Comparison of ENCODE assay signal across 15 cellular contexts in the genomic region with DNA sequence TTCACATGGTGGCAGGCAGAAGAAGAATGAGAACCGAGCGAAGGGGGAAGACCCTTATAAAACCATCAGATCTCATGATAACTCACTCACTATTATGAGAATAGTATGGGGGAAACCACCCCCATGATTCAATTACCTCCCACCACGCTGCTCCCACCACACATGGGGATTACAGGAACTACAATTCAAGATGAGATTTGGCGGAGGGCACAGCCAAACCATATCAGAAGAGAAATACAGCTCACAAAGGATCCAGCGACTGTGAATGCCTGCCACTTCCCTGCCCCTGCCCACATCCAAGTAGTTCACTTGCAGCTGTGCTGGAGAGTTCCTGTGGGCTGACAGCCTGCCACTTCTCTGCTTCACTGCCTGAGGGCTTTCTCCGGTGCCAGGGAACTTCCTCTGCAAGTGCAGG.
A peak's percentile ranks its signal among the peaks of the same experiment; 100 is the strongest.
DNase-seq lines count a peak whose midpoint lies in the region; ATAC-seq and TF ChIP-seq lines count a peak whose summit lies in the region.
"Had no signal": no experiment of that assay in that cellular context is flagged by ENCODE, and none has a peak within 500 bp of the region (broad histone marks: within the 10 kb centered on the region; RNA-seq: fewer than 3 reads in every experiment).

No MANE protein-coding gene starts in this region.

- TF ChIP-seq CTCF in epithelial cell of esophagus (IDR thresholded peaks at IDR 0.05; ENCODE audit: insufficient read depth, low read depth, low read length, missing control alignments) (no peak), thyroid gland (IDR thresholded peaks at IDR 0.05) (no peak)

- no peak overlapping the region for H3K4me3 Mint-ChIP-seq in activated naive CD8-positive, alpha-beta T cell treated with anti-CD3 and anti-CD28 coated beads, Interleukin-2, amount 50 U/mL, for 24 hours
- no peak overlapping the region for H3K4me3 Mint-ChIP-seq in activated naive CD8-positive, alpha-beta T cell treated with anti-CD3 and anti-CD28 coated beads for 36 hours
- H3K4me3 Mint-ChIP-seq: B cell; CD8-positive, alpha-beta T cell had no signal

- peaks cover 20% of the 10 kb centered on the region for H3K27me3 Mint-ChIP-seq in activated naive CD8-positive, alpha-beta T cell treated with anti-CD3 and anti-CD28 coated beads, Interleukin-2, amount 50 U/mL, for 24 hours
- H3K27me3 Mint-ChIP-seq in activated naive CD8-positive, alpha-beta T cell treated with anti-CD3 and anti-CD28 coated beads for 36 hours = peaks cover 22% of the 10 kb centered on the region

- no peak overlapping the region for H3K27ac Mint-ChIP-seq in activated naive CD8-positive, alpha-beta T cell treated with anti-CD3 and anti-CD28 coated beads, Interleukin-2, amount 50 U/mL, for 24 hours
- H3K27ac Mint-ChIP-seq in activated naive CD8-positive, alpha-beta T cell treated with anti-CD3 and anti-CD28 coated beads for 36 hours = no peak overlapping the region
- H3K27ac Mint-ChIP-seq: B cell; CD8-positive, alpha-beta T cell had no signal

- peak; percentile 2 for DNase-seq in activated naive CD8-positive, alpha-beta T cell treated with anti-CD3 and anti-CD28 coated beads, Interleukin-2, amount 50 U/mL, for 24 hours
- DNase-seq in activated naive CD8-positive, alpha-beta T cell treated with anti-CD3 and anti-CD28 coated beads for 36 hours = no peak
- peak; percentile 53 for DNase-seq in Jurkat, Clone E6-1 (ENCODE audit: low read depth, low spot score)
- DNase-seq in epithelial cell of esophagus (ENCODE audit: low read depth) (peak; percentile 54), thyroid gland (peak; percentile 18 to 24), T-helper 9 cell (no peak)
- no peak for DNase-seq in central memory CD4-positive, alpha-beta T cell
- DNase-seq: CD8-positive, alpha-beta T cell; Karpas-422; NCI-H1417 treated with DMSO at 0.1 percent for 48 hours; NCI-H2029 treated with DMSO at 0.1 percent for 48 hours; NCI-H510A treated with DMSO at 0.1 percent for 48 hours; Peyer's patch; SHP77 had no signal

- H3K4me1 Mint-ChIP-seq in activated naive CD8-positive, alpha-beta T cell treated with anti-CD3 and anti-CD28 coated beads, Interleukin-2, amount 50 U/mL, for 24 hours = peaks cover 8% of the 10 kb centered on the region
- H3K4me1 Mint-ChIP-seq in activated naive CD8-positive, alpha-beta T cell treated with anti-CD3 and anti-CD28 coated beads for 36 hours = no peaks in the 10 kb centered on the region
- H3K4me1 Mint-ChIP-seq: B cell had no signal

- TF ChIP-seq POLR2A in thyroid gland (IDR thresholded peaks at IDR 0.05) = no peak

- no peaks in the 10 kb centered on the region for H3K27me3 ChIP-seq in thyroid gland
- H3K27me3 ChIP-seq: Peyer's patch had no signal

- intact Hi-C loops in thyroid gland (cut with DNase I) = no loop called here

- no peaks in the 10 kb centered on the region for H3K36me3 Mint-ChIP-seq in activated naive CD8-positive, alpha-beta T cell treated with anti-CD3 and anti-CD28 coated beads, Interleukin-2, amount 50 U/mL, for 24 hours (ENCODE audit: low read depth)
- H3K36me3 Mint-ChIP-seq in activated naive CD8-positive, alpha-beta T cell treated with anti-CD3 and anti-CD28 coated beads for 36 hours = no peaks in the 10 kb centered on the region
- H3K36me3 Mint-ChIP-seq: CD8-positive, alpha-beta T cell had no signal

- peaks cover 16% of the 10 kb centered on the region for H3K9me3 Mint-ChIP-seq in activated naive CD8-positive, alpha-beta T cell treated with anti-CD3 and anti-CD28 coated beads, Interleukin-2, amount 50 U/mL, for 24 hours
- H3K9me3 Mint-ChIP-seq in activated naive CD8-positive, alpha-beta T cell treated with anti-CD3 and anti-CD28 coated beads for 36 hours = peaks cover 4% of the 10 kb centered on the region

- no peaks in the 10 kb centered on the region for H3K9me3 ChIP-seq in thyroid gland
- H3K9me3 ChIP-seq: Peyer's patch had no signal

- H3K36me3 ChIP-seq in thyroid gland = no peaks in the 10 kb centered on the region
- H3K36me3 ChIP-seq: Peyer's patch had no signal

- no peaks in the 10 kb centered on the region for H3K4me1 ChIP-seq in thyroid gland
- H3K4me1 ChIP-seq: Peyer's patch had no signal

- no peak overlapping the region for H3K4me3 ChIP-seq in Jurkat, Clone E6-1 (ENCODE audit: low read length)
- no peak overlapping the region for H3K4me3 ChIP-seq in epithelial cell of esophagus (ENCODE audit: low read length)
- H3K4me3 ChIP-seq in thyroid gland (replicated peaks in 1 of 3) = no peak overlapping the region
- H3K4me3 ChIP-seq: Peyer's patch had no signal

- WGBS in thyroid gland, 2 donors = 54 to 66% methylated on average over 6 of the region's 6 CpGs

- ATAC-seq in activated naive CD8-positive, alpha-beta T cell treated with anti-CD3 and anti-CD28 coated beads, Interleukin-2, amount 50 U/mL, for 24 hours = peak; percentile 75
- ATAC-seq: CD8-positive, alpha-beta T cell had no signal

- no peak overlapping the region for H3K27ac ChIP-seq in thyroid gland
- H3K27ac ChIP-seq: Peyer's patch had no signal

Comparison
In these comparisons a context has a peak if more than half of its experiments do, and no peak if none do; other contexts are left out.
1. DNase-seq: peak in activated naive CD8-positive, alpha-beta T cell treated with anti-CD3 and anti-CD28 coated beads, Interleukin-2, amount 50 U/mL, for 24 hours (single experiment), Jurkat, Clone E6-1 (single experiment), epithelial cell of esophagus (single experiment) and thyroid gland (2 of 2); none in activated naive CD8-positive, alpha-beta T cell treated with anti-CD3 and anti-CD28 coated beads for 36 hours (single experiment), central memory CD4-positive, alpha-beta T cell (single experiment) and T-helper 9 cell (single experiment).